ENCODE assay signal across 23 cellular contexts in genomic region chr2:217751192-217751591, GRCh38.
"Had no signal": no experiment of that assay in that cellular context is flagged by ENCODE, and none has a peak within 500 bp of the region (broad histone marks: within the 10 kb centered on the region; RNA-seq: fewer than 3 reads in every experiment).

No MANE protein-coding gene starts in this region.

- DNase-seq: effector CD8-positive, alpha-beta T cell; foreskin keratinocyte; heart left ventricle; left cardiac atrium; left lung; mammary epithelial cell; naive thymus-derived CD8-positive, alpha-beta T cell; nephron progenitor cell; nucleus accumbens; pancreas; right lobe of liver; small intestine; stimulated activated CD4-positive, alpha-beta T cell treated with anti-CD3 and anti-CD28 coated beads, Interleukin-15, amount 100 ng/mL, for 24 hours; stimulated activated CD4-positive, alpha-beta T cell treated with anti-CD3 and anti-CD28 coated beads, Interleukin-2, amount 100 ng/mL, for 48 hours; stimulated activated naive CD4-positive, alpha-beta T cell; stimulated activated naive CD8-positive, alpha-beta T cell treated with anti-CD3 and anti-CD28 coated beads, Interleukin-15, amount 100 ng/mL, for 72 hours; tibial artery had no signal

- H3K4me3 Mint-ChIP-seq: dendritic cell treated with granulocyte-macrophage colony-stimulating factor and Interleukin-4, amounts not matched to agents 40 ng/mL and 50 ng/mL, for 4 days; naive thymus-derived CD8-positive, alpha-beta T cell; nephron progenitor cell; stimulated activated naive CD8-positive, alpha-beta T cell treated with anti-CD3 and anti-CD28 coated beads, Interleukin-15, amount 100 ng/mL, for 72 hours; type B pancreatic cell had no signal

- H3K4me3 ChIP-seq: esophagus muscularis mucosa, gastroesophageal sphincter, heart left ventricle, hepatocyte, left lung, pancreas, right lobe of liver, tibial artery had no signal

- H3K27ac ChIP-seq: foreskin keratinocyte, hepatocyte, left lung, pancreas, right lobe of liver had no signal

- H2AFZ ChIP-seq: hepatocyte had no signal

- H3K36me3 Mint-ChIP-seq: naive thymus-derived CD8-positive, alpha-beta T cell; type B pancreatic cell had no signal

- H3K36me3 ChIP-seq: heart left ventricle, left lung, pancreas, right lobe of liver had no signal

- H3K27me3 Mint-ChIP-seq: stimulated activated naive CD8-positive, alpha-beta T cell treated with anti-CD3 and anti-CD28 coated beads, Interleukin-15, amount 100 ng/mL, for 72 hours had no signal

- H3K27me3 ChIP-seq: esophagus muscularis mucosa, gastroesophageal sphincter, heart left ventricle, pancreas, right lobe of liver, tibial artery had no signal

- H3K9me3 ChIP-seq: esophagus muscularis mucosa, gastroesophageal sphincter, heart left ventricle, left lung, pancreas, right lobe of liver, tibial artery had no signal

- H3K27ac Mint-ChIP-seq: dendritic cell treated with granulocyte-macrophage colony-stimulating factor and Interleukin-4, amounts not matched to agents 40 ng/mL and 50 ng/mL, for 4 days; nephron progenitor cell; progenitor cell of endocrine pancreas; stimulated activated naive CD8-positive, alpha-beta T cell treated with anti-CD3 and anti-CD28 coated beads, Interleukin-15, amount 100 ng/mL, for 72 hours; type B pancreatic cell had no signal

- H3K4me2 ChIP-seq: hepatocyte had no signal

- H3K9me3 Mint-ChIP-seq: dendritic cell treated with granulocyte-macrophage colony-stimulating factor and Interleukin-4, amounts not matched to agents 40 ng/mL and 50 ng/mL, for 4 days; naive thymus-derived CD8-positive, alpha-beta T cell; nephron progenitor cell; stimulated activated naive CD8-positive, alpha-beta T cell treated with anti-CD3 and anti-CD28 coated beads, Interleukin-15, amount 100 ng/mL, for 72 hours; type B pancreatic cell had no signal

- H3K4me1 ChIP-seq: foreskin keratinocyte, left lung, pancreas, right lobe of liver had no signal
